ENCODE assay signal across 9 cellular contexts in genomic region chr2:157296958-157297357, GRCh38. TPM values are rescaled to one million over a fixed set of nuclear protein-coding genes. Genes with fewer than 3 reads are reported as not detected.
"Had no signal": no experiment of that assay in that cellular context is flagged by ENCODE, and none has a peak within 500 bp of the region (broad histone marks: within the 10 kb centered on the region; RNA-seq: fewer than 3 reads in every experiment).

No MANE protein-coding gene starts in this region.

- ATAC-seq: HCT116 had no signal

- H3K9ac ChIP-seq: GM23248 had no signal

- H3K27ac ChIP-seq: GM23248 had no signal

- DNase-seq: GM23248, GOT3, H7, H9, HCEC 1CT, HFFc6 had no signal

- H3K4me3 ChIP-seq: GM23248, HAP-1 had no signal

- H3K4me3 Mint-ChIP-seq: H9, HFFc6 had no signal

- H3K9me3 Mint-ChIP-seq: H9, HFFc6 had no signal

- H3K36me3 ChIP-seq: HAP-1 had no signal

- H3K27ac Mint-ChIP-seq: HFFc6 had no signal

- H3K4me1 Mint-ChIP-seq: H9 had no signal

- H2AFZ ChIP-seq: GM23248 had no signal

- H3K4me1 ChIP-seq: HAP-1 had no signal

RNA-seq across cellular contexts. Expression of gene ERMN, which starts 28.7 kb away (rescaled TPM):
- total RNA-seq: GM23248, H1, HFFc6 had no signal
- polyA plus RNA-seq: GM23248 had no signal
